Comparison of ENCODE assay signal across 23 cellular contexts in the genomic region with DNA sequence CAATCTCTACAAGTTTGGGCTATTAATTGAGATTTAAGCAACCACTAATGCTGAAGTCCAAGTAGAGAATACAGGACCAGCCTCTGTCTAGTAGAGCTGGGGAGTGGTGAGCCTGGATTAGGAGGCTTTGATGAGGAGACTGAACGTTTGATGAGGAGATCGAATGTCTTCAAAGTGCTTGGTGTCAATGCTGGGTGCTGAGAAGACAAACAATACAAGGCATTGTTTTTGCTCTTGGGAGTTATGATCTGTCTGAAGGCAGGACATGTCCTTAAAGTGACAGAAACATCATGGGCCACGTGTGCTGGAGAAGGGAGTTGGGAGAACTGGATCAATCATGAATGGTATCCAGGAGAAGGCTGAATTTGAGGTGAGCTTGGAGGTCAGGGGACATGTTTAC.
"Had no signal": no experiment of that assay in that cellular context is flagged by ENCODE, and none has a peak within 500 bp of the region (broad histone marks: within the 10 kb centered on the region; RNA-seq: fewer than 3 reads in every experiment).

No MANE protein-coding gene starts in this region.

- H3K27me3 Mint-ChIP-seq: naive B cell; progenitor cell of endocrine pancreas; stimulated activated naive CD8-positive, alpha-beta T cell treated with anti-CD3 and anti-CD28 coated beads, Interleukin-15, Interleukin-2, amounts not matched to agents 100 ng/mL and 50 ng/mL, for 24 hours; type B pancreatic cell had no signal

- H3K36me3 Mint-ChIP-seq: immature natural killer cell; mesothelial cell of epicardium; naive B cell; natural killer cell; neural progenitor cell; stimulated activated effector memory CD8-positive, alpha-beta T cell treated with anti-CD3 and anti-CD28 coated beads, Interleukin-12 subunit alpha, Interleukin-12 subunit beta, amount 100 ng/mL, for 72 hours; type B pancreatic cell had no signal

- H3K4me3 Mint-ChIP-seq: immature natural killer cell; mesothelial cell of epicardium; naive B cell; natural killer cell; nephron progenitor cell; neural progenitor cell; stimulated activated effector memory CD8-positive, alpha-beta T cell treated with anti-CD3 and anti-CD28 coated beads, Interleukin-12 subunit alpha, Interleukin-12 subunit beta, amount 100 ng/mL, for 72 hours; stimulated activated naive CD8-positive, alpha-beta T cell treated with anti-CD3 and anti-CD28 coated beads, Interleukin-15, Interleukin-2, amounts not matched to agents 100 ng/mL and 50 ng/mL, for 24 hours; type B pancreatic cell had no signal

- H3K9me3 Mint-ChIP-seq: type B pancreatic cell had no signal

- DNase-seq: hypothalamus; immature natural killer cell; islet precursor cell; left ventricle myocardium inferior; mesendoderm; naive B cell; natural killer cell; nephron progenitor cell; ovary; right cardiac atrium; sigmoid colon; small intestine; spleen; stimulated activated CD4-positive, alpha-beta T cell treated with anti-CD3 and anti-CD28 coated beads, Interleukin-4, amount 100 ng/mL, for 24 hours; stimulated activated naive CD4-positive, alpha-beta T cell; tibial artery; uterus had no signal

- H3K27ac Mint-ChIP-seq: immature natural killer cell; mesothelial cell of epicardium; naive B cell; natural killer cell; nephron progenitor cell; neural progenitor cell; progenitor cell of endocrine pancreas; stimulated activated effector memory CD8-positive, alpha-beta T cell treated with anti-CD3 and anti-CD28 coated beads, Interleukin-12 subunit alpha, Interleukin-12 subunit beta, amount 100 ng/mL, for 72 hours; stimulated activated naive CD8-positive, alpha-beta T cell treated with anti-CD3 and anti-CD28 coated beads, Interleukin-15, Interleukin-2, amounts not matched to agents 100 ng/mL and 50 ng/mL, for 24 hours; type B pancreatic cell had no signal

- H3K4me1 Mint-ChIP-seq: immature natural killer cell; mesothelial cell of epicardium; naive B cell; natural killer cell; neural progenitor cell; stimulated activated effector memory CD8-positive, alpha-beta T cell treated with anti-CD3 and anti-CD28 coated beads, Interleukin-12 subunit alpha, Interleukin-12 subunit beta, amount 100 ng/mL, for 72 hours had no signal
